In the genomic region with DNA sequence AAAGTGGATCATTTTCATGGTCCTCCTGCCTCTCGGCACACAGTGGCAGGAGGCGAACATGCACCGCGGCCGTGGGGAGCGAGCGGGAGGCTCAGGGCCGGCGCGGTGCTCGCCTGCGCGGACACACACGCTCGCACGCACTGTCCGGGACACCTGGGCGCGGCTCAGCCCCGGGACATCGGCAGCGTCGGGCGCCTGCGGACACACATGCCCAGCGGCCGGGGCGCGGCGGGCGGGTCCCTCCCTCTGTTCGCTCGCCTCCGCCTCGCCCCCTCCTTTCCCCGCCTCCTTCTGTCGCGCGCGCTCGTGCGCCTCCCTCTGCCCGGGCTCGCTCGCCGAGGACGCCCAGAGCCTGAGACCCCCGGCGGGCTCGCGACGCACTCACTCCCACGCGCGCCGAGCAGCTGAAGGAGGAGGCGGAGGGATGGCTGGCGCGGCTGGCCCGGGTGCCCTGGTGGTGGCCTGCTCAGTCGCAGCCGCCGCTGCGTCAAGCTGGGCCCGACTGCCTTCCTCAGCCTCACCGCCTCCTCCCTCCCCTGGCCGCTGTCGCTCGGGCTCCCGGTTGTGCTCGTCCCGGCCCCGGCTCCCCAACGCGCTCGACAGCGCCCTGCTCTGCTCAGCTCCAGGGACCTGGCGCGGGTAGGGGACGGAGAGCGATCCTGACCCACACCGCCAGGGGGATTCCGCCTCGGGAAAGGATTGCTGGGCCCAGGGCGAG, we compare ENCODE assay signal across 8 cellular contexts. TPM values are rescaled to one million over a fixed set of nuclear protein-coding genes. Genes with fewer than 3 reads are reported as not detected.
DNase-seq lines count a peak whose midpoint lies in the region; ATAC-seq and TF ChIP-seq lines count a peak whose summit lies in the region.

FRMD3 (minus strand) TSS at position 230 of the 718 bp plus-strand sequence; CDS start at position 60, 170 bp downstream.

- TF ChIP-seq CTCF in ascending aorta (IDR thresholded peaks at IDR 0.05) (peak; percentile 63 to 73 (median 68)), right atrium auricular region (IDR thresholded peaks at IDR 0.05) (peak; percentile 75 to 85), parathyroid adenoma (IDR thresholded peaks at IDR 0.05) (peak; percentile 78)

- H3K4me3 ChIP-seq in ascending aorta (peak within 1 kb of the TSS; percentile 72 to 83), right atrium auricular region (peak within 1 kb of the TSS; percentile 57 to 71), parathyroid adenoma (ENCODE audit: low read depth, low read length) (peak within 1 kb of the TSS; percentile 81)

- H3K4me1 ChIP-seq in ascending aorta (peaks cover 0 to 8% of the 10 kb centered on the region in 2 donors), right atrium auricular region (peaks cover 0 to 21% of the 10 kb centered on the region in 2 donors), parathyroid adenoma (peaks cover 2% of the 10 kb centered on the region)

- peak within 1 kb of the TSS; percentile 82 for H3K4me2 ChIP-seq in parathyroid adenoma (ENCODE audit: low read length)

- peak within 1 kb of the TSS; percentile 23 for H3K9ac ChIP-seq in parathyroid adenoma

- no peaks in the 10 kb centered on the region for H3K27me3 ChIP-seq in ascending aorta
- H3K27me3 ChIP-seq in right atrium auricular region = no peaks in the 10 kb centered on the region
- H3K27me3 ChIP-seq in parathyroid adenoma (ENCODE audit: control insufficient read depth, insufficient read depth, low read length) = no peaks in the 10 kb centered on the region

- H3K9me3 ChIP-seq in ascending aorta = no peaks in the 10 kb centered on the region
- no peaks in the 10 kb centered on the region for H3K9me3 ChIP-seq in right atrium auricular region
- no peaks in the 10 kb centered on the region for H3K9me3 ChIP-seq in parathyroid adenoma (ENCODE audit: control insufficient read depth, low read length)

- H3K36me3 ChIP-seq in ascending aorta = no peaks in the 10 kb centered on the region
- no peaks in the 10 kb centered on the region for H3K36me3 ChIP-seq in right atrium auricular region
- no peaks in the 10 kb centered on the region for H3K36me3 ChIP-seq in parathyroid adenoma (ENCODE audit: control insufficient read depth, insufficient read depth, low read length)

- DNase-seq in SHP77 (lab: John Stamatoyannopoulos, UW) = peak; percentile 30 to 66
- DNase-seq in SHP77 treated with DMSO at 0.1 percent for 48 hours (lab: John Stamatoyannopoulos, UW) = no peak
- peak; percentile 92 for DNase-seq in NCI-H69 (lab: John Stamatoyannopoulos, UW)
- DNase-seq in ascending aorta (ENCODE audit: low spot score in 2 of 2) = peak; percentile 30 to 89
- peak; percentile 73 for DNase-seq in right atrium auricular region (ENCODE audit: low spot score)

- peak within 1 kb of the TSS; percentile 67 for H2AFZ ChIP-seq in parathyroid adenoma

- intact Hi-C loops in ascending aorta (cut with DNase I) = loop anchor here (1.0 kb wide), 1 partner anchor 204 kb away; no protein-coding TSS in a partner anchor

- ATAC-seq in HG03135 (IDR thresholded peaks at IDR 0.05; ENCODE audit: unreplicated experiment) = peak; percentile 58
- no peak for ATAC-seq in GM19395 (IDR thresholded peaks at IDR 0.05; ENCODE audit: unreplicated experiment)

- H3K27ac ChIP-seq in ascending aorta (peak within 1 kb of the TSS; percentile 49 to 65), right atrium auricular region (peak within 1 kb of the TSS; percentile 81 to 84), parathyroid adenoma (peak within 1 kb of the TSS; percentile 86)

- peaks cover 8% of the 10 kb centered on the region for H3K79me2 ChIP-seq in parathyroid adenoma

RNA-seq across cellular contexts. Expression of gene FRMD3, which starts in this region (rescaled TPM):
- total RNA-seq in ascending aorta (8.5 TPM), right atrium auricular region (10 to 100 TPM; 31.4 to 77.5 TPM)
